In the genomic region with DNA sequence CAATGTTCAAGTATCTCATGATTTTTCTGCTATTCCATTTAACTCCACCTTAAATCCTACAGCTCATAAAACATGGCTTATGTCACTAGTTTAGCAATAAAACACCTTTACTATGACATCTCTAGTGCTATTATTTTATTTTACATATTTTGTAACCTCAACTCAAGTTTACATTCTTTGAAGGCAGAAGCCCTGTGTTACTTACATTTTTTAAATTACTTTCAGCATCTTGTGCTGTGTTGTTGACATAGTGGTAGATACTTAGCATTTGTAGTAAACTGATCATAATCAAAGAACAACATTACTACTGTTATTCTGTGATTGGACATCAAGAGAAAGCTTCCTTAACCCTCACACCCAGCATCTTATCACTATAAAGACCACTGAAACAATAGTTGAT, we compare ENCODE assay signal across 8 cellular contexts.
"Had no signal": no experiment of that assay in that cellular context is flagged by ENCODE, and none has a peak within 500 bp of the region (broad histone marks: within the 10 kb centered on the region; RNA-seq: fewer than 3 reads in every experiment).

No MANE protein-coding gene starts in this region.

- H3K4me3 ChIP-seq: GM12878 had no signal

- FAIRE-seq: G401.6, GM12878, GM12891, GM12892, GM18507, GM19239 had no signal

- ATAC-seq: GM12878 had no signal

- DNase-seq: GDM1, GF-D8 had no signal
